21 cellular contexts compared by ENCODE assay signal in the genomic region with DNA sequence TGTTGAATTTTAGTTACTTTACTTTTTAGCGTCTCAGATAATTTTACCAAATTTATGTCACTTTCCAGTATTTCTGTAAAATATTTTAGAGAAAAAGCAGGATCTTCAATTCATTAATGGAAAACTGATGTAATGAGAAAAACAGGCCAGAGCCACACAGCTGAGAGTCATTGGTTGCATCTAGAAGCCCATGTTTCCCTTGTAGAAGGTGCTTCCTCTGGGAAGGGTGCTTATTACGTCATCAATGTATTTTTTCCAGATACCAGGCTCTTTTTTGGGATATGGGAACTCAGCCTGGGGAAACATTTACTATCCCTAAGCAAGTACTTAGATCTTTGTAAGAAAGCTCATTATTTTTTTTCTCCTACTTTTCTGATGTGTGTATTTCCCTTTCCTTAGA.
"Had no signal": no experiment of that assay in that cellular context is flagged by ENCODE, and none has a peak within 500 bp of the region (broad histone marks: within the 10 kb centered on the region; RNA-seq: fewer than 3 reads in every experiment).

No MANE protein-coding gene starts in this region.

- H3K9me3 Mint-ChIP-seq: activated CD4-positive, alpha-beta memory T cell treated with anti-CD3 and anti-CD28 coated beads, Interleukin-2, amount 10 ng/mL, durations not matched to agents 7 days and 5 days; activated naive CD4-positive, alpha-beta T cell treated with anti-CD3 and anti-CD28 coated beads for 36 hours; brain; endodermal cell; neural crest cell; stimulated activated naive CD8-positive, alpha-beta T cell treated with anti-CD3 and anti-CD28 coated beads, Interleukin-15, amount 100 ng/mL, for 72 hours; type B pancreatic cell had no signal

- H3K27ac Mint-ChIP-seq: activated CD4-positive, alpha-beta memory T cell treated with anti-CD3 and anti-CD28 coated beads, Interleukin-2, amount 10 ng/mL, durations not matched to agents 7 days and 5 days; activated CD8-positive, alpha-beta memory T cell treated with anti-CD3 and anti-CD28 coated beads, Interleukin-2, amount 10 ng/mL, durations not matched to agents 7 days and 5 days; activated naive CD4-positive, alpha-beta T cell treated with anti-CD3 and anti-CD28 coated beads for 36 hours; endodermal cell; progenitor cell of endocrine pancreas; stimulated activated naive CD8-positive, alpha-beta T cell treated with anti-CD3 and anti-CD28 coated beads, Interleukin-15, amount 100 ng/mL, for 72 hours; type B pancreatic cell had no signal

- H3K4me1 Mint-ChIP-seq: activated CD4-positive, alpha-beta memory T cell treated with anti-CD3 and anti-CD28 coated beads, Interleukin-2, amount 10 ng/mL, durations not matched to agents 7 days and 5 days; activated CD8-positive, alpha-beta memory T cell treated with anti-CD3 and anti-CD28 coated beads, Interleukin-2, amount 10 ng/mL, durations not matched to agents 7 days and 5 days; endodermal cell; stimulated activated naive CD8-positive, alpha-beta T cell treated with anti-CD3 and anti-CD28 coated beads, Interleukin-15, amount 100 ng/mL, for 72 hours had no signal

- H3K36me3 Mint-ChIP-seq: brain, type B pancreatic cell had no signal

- H3K4me3 Mint-ChIP-seq: activated CD4-positive, alpha-beta memory T cell treated with anti-CD3 and anti-CD28 coated beads, Interleukin-2, amount 10 ng/mL, durations not matched to agents 7 days and 5 days; activated CD8-positive, alpha-beta memory T cell treated with anti-CD3 and anti-CD28 coated beads, Interleukin-2, amount 10 ng/mL, durations not matched to agents 7 days and 5 days; activated naive CD4-positive, alpha-beta T cell treated with anti-CD3 and anti-CD28 coated beads for 36 hours; brain; endodermal cell; neural crest cell; stimulated activated naive CD8-positive, alpha-beta T cell treated with anti-CD3 and anti-CD28 coated beads, Interleukin-15, amount 100 ng/mL, for 72 hours; type B pancreatic cell had no signal

- ATAC-seq: activated CD8-positive, alpha-beta memory T cell treated with anti-CD3 and anti-CD28 coated beads, Interleukin-2, amount 10 ng/mL, durations not matched to agents 7 days and 5 days; stimulated activated naive CD8-positive, alpha-beta T cell treated with anti-CD3 and anti-CD28 coated beads, Interleukin-15, amount 100 ng/mL, for 72 hours had no signal

- H3K27me3 Mint-ChIP-seq: activated CD4-positive, alpha-beta memory T cell treated with anti-CD3 and anti-CD28 coated beads, Interleukin-2, amount 10 ng/mL, durations not matched to agents 7 days and 5 days; activated CD8-positive, alpha-beta memory T cell treated with anti-CD3 and anti-CD28 coated beads, Interleukin-2, amount 10 ng/mL, durations not matched to agents 7 days and 5 days; progenitor cell of endocrine pancreas; stimulated activated naive CD8-positive, alpha-beta T cell treated with anti-CD3 and anti-CD28 coated beads, Interleukin-15, amount 100 ng/mL, for 72 hours; type B pancreatic cell had no signal

- DNase-seq: activated CD4-positive, alpha-beta memory T cell treated with anti-CD3 and anti-CD28 coated beads, Interleukin-2, amount 10 ng/mL, durations not matched to agents 7 days and 5 days; activated CD4-positive, alpha-beta T cell treated with anti-CD3 and anti-CD28 coated beads for 48 hours; activated CD4-positive, CD25-positive, alpha-beta regulatory T cell; activated CD8-positive, alpha-beta memory T cell treated with anti-CD3 and anti-CD28 coated beads, Interleukin-2, amount 10 ng/mL, durations not matched to agents 7 days and 5 days; activated naive CD4-positive, alpha-beta T cell treated with anti-CD3 and anti-CD28 coated beads for 36 hours; central memory CD4-positive, alpha-beta T cell; endodermal cell; erythroblast; hippocampal formation; islet precursor cell; mammary epithelial cell; right cardiac atrium; small intestine; stimulated activated CD4-positive, alpha-beta T cell treated with anti-CD3 and anti-CD28 coated beads, Interleukin-15, amount 100 ng/mL, for 24 hours; stimulated activated CD4-positive, alpha-beta T cell treated with anti-CD3 and anti-CD28 coated beads, Interleukin-2, amount 100 ng/mL, for 48 hours; stimulated activated naive CD8-positive, alpha-beta T cell treated with anti-CD3 and anti-CD28 coated beads, Interleukin-15, amount 100 ng/mL, for 72 hours; T-helper 9 cell had no signal
